In genomic region chr6:40754481-40755045, GRCh38 we compare ENCODE assay signal across 30 cellular contexts.
DNase-seq lines count a peak whose midpoint lies in the region; ATAC-seq, FAIRE-seq and TF ChIP-seq lines count a peak whose summit lies in the region.
"Had no signal": no experiment of that assay in that cellular context is flagged by ENCODE, and none has a peak within 500 bp of the region (broad histone marks: within the 10 kb centered on the region; RNA-seq: fewer than 3 reads in every experiment).

No MANE protein-coding gene starts in this region.

- no peaks in the 10 kb centered on the region for H3K79me2 ChIP-seq in astrocyte (ENCODE audit: insufficient read depth, low read length)

- H3K9ac ChIP-seq in HUES6 (ENCODE audit: low read length) (no peak overlapping the region), astrocyte (ENCODE audit: low read length) (no peak overlapping the region), kidney (ENCODE audit: low read length in 2 of 2) (no peak overlapping the region)

- H3K4me3 ChIP-seq in HUES6 (ENCODE audit: low read depth, low read length), result peak overlapping the region; percentile 15; the same call in 1 of the 2 replicates
- H3K4me3 ChIP-seq in astrocyte (ENCODE audit: insufficient read depth, low read depth, low read length), result no peak overlapping the region
- H3K4me3 ChIP-seq in kidney (ENCODE audit: low read length in 2 of 2), result no peak overlapping the region
- H3K4me3 ChIP-seq: gastrocnemius medialis, pancreas, sigmoid colon, SJSA1, thoracic aorta, vagina had no signal

- H3K4me1 ChIP-seq in HUES6 (ENCODE audit: control insufficient read depth, insufficient read depth, low read length), result peaks cover 21% of the 10 kb centered on the region
- H3K4me1 ChIP-seq in astrocyte (ENCODE audit: insufficient read depth, low read length), result peaks cover 17% of the 10 kb centered on the region
- no peaks in the 10 kb centered on the region for H3K4me1 ChIP-seq in kidney (ENCODE audit: control insufficient read depth in 1 of 2, insufficient read depth in 1 of 2, low read depth in 1 of 2, low read length in 2 of 2)
- H3K4me1 ChIP-seq: gastrocnemius medialis, pancreas, SJSA1, vagina had no signal

- H3K36me3 ChIP-seq in HUES6 (ENCODE audit: control insufficient read depth, insufficient read depth, low read length) (no peaks in the 10 kb centered on the region), astrocyte (ENCODE audit: insufficient read depth, low read length) (no peaks in the 10 kb centered on the region), kidney (ENCODE audit: control insufficient read depth in 1 of 2, insufficient read depth in 2 of 2, low read length in 2 of 2) (no peaks in the 10 kb centered on the region)
- H3K36me3 ChIP-seq: gastrocnemius medialis, pancreas, sigmoid colon, SJSA1, thoracic aorta, vagina had no signal

- H3K9me3 ChIP-seq in HUES6 (ENCODE audit: control insufficient read depth, insufficient read depth, low read depth, low read length), result no peaks in the 10 kb centered on the region
- no peaks in the 10 kb centered on the region for H3K9me3 ChIP-seq in astrocyte (ENCODE audit: insufficient read depth, low read depth, low read length)
- no peaks in the 10 kb centered on the region for H3K9me3 ChIP-seq in kidney (ENCODE audit: control insufficient read depth in 1 of 2, low read length in 2 of 2)
- H3K9me3 ChIP-seq: gastrocnemius medialis, pancreas, sigmoid colon, SJSA1, thoracic aorta, vagina had no signal

- DNase-seq in astrocyte (ENCODE audit: low read depth), result no peak
- peak; percentile 57 for DNase-seq in kidney
- DNase-seq in retina, result peak; percentile 70
- no peak for DNase-seq in HT-29 (ENCODE audit: low spot score)
- no peak for DNase-seq in DMS153 treated with DMSO at 0.1 percent for 48 hours (lab: John Stamatoyannopoulos, UW; ENCODE audit: unreplicated experiment)
- DNase-seq in SHP77 treated with DMSO at 0.1 percent for 48 hours (lab: John Stamatoyannopoulos, UW), result no peak
- DNase-seq: activated CD8-positive, alpha-beta T cell treated with anti-CD3 and anti-CD28 coated beads for 36 hours; aorta; gastrocnemius medialis; hippocampal formation; natural killer cell; NCI-H1092; NCI-H1694 treated with DMSO at 0.1 percent for 48 hours; pancreas; stimulated activated CD4-positive, alpha-beta T cell treated with anti-CD3 and anti-CD28 coated beads, Interleukin-15, amount 100 ng/mL, for 24 hours; stimulated activated naive CD4-positive, alpha-beta T cell treated with Interleukin-2 at 50 U/mL for 16 hours had no signal

- H3K4me3 Mint-ChIP-seq in astrocyte (ENCODE audit: unreplicated experiment), result no peak overlapping the region
- H3K4me3 Mint-ChIP-seq: activated CD8-positive, alpha-beta T cell treated with anti-CD3 and anti-CD28 coated beads for 36 hours; activated naive CD8-positive, alpha-beta T cell; dendritic cell treated with granulocyte-macrophage colony-stimulating factor and Interleukin-4, amounts not matched to agents 40 ng/mL and 50 ng/mL, for 4 days; natural killer cell; T-helper 1 cell treated with Interleukin-12 subunit alpha and Interleukin-12 subunit beta and Interleukin-4 antibody, amounts not matched to agents 30 μg/mL and 1 μg/mL, for 36 hours had no signal

- H4K20me1 ChIP-seq in astrocyte (ENCODE audit: insufficient read depth, low read length), result no peaks in the 10 kb centered on the region

- TF ChIP-seq CTCF in astrocyte (IDR thresholded peaks at IDR 0.05; ENCODE audit: insufficient read depth, low read depth, low read length) (no peak), kidney (IDR thresholded peaks at IDR 0.05; ENCODE audit: borderline replicate concordance, extremely low read depth, insufficient read depth) (no peak)

- peak overlapping the region; percentile 48 for H2AFZ ChIP-seq in astrocyte (ENCODE audit: low read depth, low read length)

- ATAC-seq in HG03432 (IDR thresholded peaks at IDR 0.05; ENCODE audit: unreplicated experiment), result no peak
- ATAC-seq: activated CD8-positive, alpha-beta T cell treated with anti-CD3 and anti-CD28 coated beads for 36 hours; gastrocnemius medialis; natural killer cell; pancreas had no signal

- H3K4me1 Mint-ChIP-seq in astrocyte (ENCODE audit: low read depth, unreplicated experiment), result peaks cover 12% of the 10 kb centered on the region
- H3K4me1 Mint-ChIP-seq: natural killer cell had no signal

- no peaks in the 10 kb centered on the region for H3K9me3 Mint-ChIP-seq in astrocyte (ENCODE audit: unreplicated experiment)
- H3K9me3 Mint-ChIP-seq: activated CD8-positive, alpha-beta T cell treated with anti-CD3 and anti-CD28 coated beads for 36 hours; dendritic cell treated with granulocyte-macrophage colony-stimulating factor and Interleukin-4, amounts not matched to agents 40 ng/mL and 50 ng/mL, for 4 days; natural killer cell; T-helper 1 cell treated with Interleukin-12 subunit alpha and Interleukin-12 subunit beta and Interleukin-4 antibody, amounts not matched to agents 30 μg/mL and 1 μg/mL, for 36 hours had no signal

- H3K27me3 ChIP-seq in HUES6 (ENCODE audit: control insufficient read depth, insufficient read depth, low read length), result peaks cover 14% of the 10 kb centered on the region; the same call in 1 of the 2 replicates
- H3K27me3 ChIP-seq in astrocyte (ENCODE audit: insufficient read depth, low read length), result no peaks in the 10 kb centered on the region
- H3K27me3 ChIP-seq: vagina had no signal

- no peaks in the 10 kb centered on the region for H3K36me3 Mint-ChIP-seq in astrocyte (ENCODE audit: low read depth, unreplicated experiment)
- H3K36me3 Mint-ChIP-seq: activated naive CD8-positive, alpha-beta T cell; natural killer cell had no signal

- H3K4me2 ChIP-seq in astrocyte (ENCODE audit: low read length), result peak overlapping the region; percentile 88

- FAIRE-seq in astrocyte (lab: Jason Lieb, UNC), result no peak
- no peak for FAIRE-seq in kidney (lab: Jason Lieb, UNC)
- FAIRE-seq: D721Med, GM12891, pancreas, RCC 7860, TTC549 had no signal

- H3K27me3 Mint-ChIP-seq in astrocyte (ENCODE audit: low read depth, unreplicated experiment), result peaks cover 28% of the 10 kb centered on the region

- intact Hi-C loops in kidney (cut with DNase I), result no loop called here

- H3K27ac ChIP-seq in HUES6 (ENCODE audit: low read depth, low read length) (no peak overlapping the region), astrocyte (ENCODE audit: low read depth, low read length) (no peak overlapping the region), kidney (ENCODE audit: low read depth in 2 of 2, low read length in 2 of 2) (no peak overlapping the region)
- H3K27ac ChIP-seq: C4-2B, gastrocnemius medialis, pancreas, SJSA1, thoracic aorta, vagina had no signal

- H3K27ac Mint-ChIP-seq in astrocyte (ENCODE audit: unreplicated experiment), result no peak overlapping the region
- H3K27ac Mint-ChIP-seq: activated CD8-positive, alpha-beta T cell treated with anti-CD3 and anti-CD28 coated beads for 36 hours; activated naive CD8-positive, alpha-beta T cell; dendritic cell treated with granulocyte-macrophage colony-stimulating factor and Interleukin-4, amounts not matched to agents 40 ng/mL and 50 ng/mL, for 4 days; natural killer cell; T-helper 1 cell treated with Interleukin-12 subunit alpha and Interleukin-12 subunit beta and Interleukin-4 antibody, amounts not matched to agents 30 μg/mL and 1 μg/mL, for 36 hours had no signal

Comparison
In these comparisons a context has a peak if more than half of its experiments do, and no peak if none do; other contexts are left out.
1. DNase-seq: peak in kidney (single experiment) and retina (single experiment); none in astrocyte (single experiment), HT-29 (single experiment), DMS153 treated with DMSO at 0.1 percent for 48 hours (single experiment) and SHP77 treated with DMSO at 0.1 percent for 48 hours (single experiment).